1 cellular context compared by ENCODE assay signal in the genomic region with DNA sequence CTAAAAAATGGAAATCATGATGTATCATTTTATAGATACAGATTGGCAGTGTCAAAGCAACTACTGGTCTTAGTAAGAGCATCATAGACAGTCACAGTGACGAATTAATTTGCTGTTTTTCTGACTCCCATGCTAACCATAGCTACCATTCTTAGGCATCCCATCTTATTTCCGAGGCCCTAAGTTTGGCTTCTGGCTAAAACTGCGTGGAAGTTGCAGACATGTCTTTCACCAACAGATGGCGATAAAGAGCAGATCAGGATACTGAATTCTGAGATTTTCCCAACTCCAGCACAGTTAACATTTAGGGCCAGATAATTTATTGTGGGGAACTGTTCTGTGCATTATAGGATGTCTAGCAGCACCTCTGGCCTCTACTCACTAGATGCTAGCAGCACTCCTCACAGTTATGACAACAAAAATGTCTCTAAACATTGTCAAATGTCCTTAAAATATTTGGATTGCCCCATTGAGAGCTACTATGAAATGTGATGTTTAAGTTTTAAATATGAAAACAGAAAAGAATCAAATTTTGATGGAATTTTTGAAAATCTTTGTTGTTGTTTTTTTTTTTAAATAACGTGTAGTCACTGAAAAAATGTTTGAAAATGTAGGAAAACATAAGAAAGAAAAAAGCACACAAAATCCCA.
TF ChIP-seq lines count a peak whose summit lies in the region.

No MANE protein-coding gene starts in this region.

TF ChIP-seq in HCT116, 20 proteins besides CTCF, POLR2A, EP300 and RAD21 (continued from another document):
- TF ChIP-seq, protein P1, sequence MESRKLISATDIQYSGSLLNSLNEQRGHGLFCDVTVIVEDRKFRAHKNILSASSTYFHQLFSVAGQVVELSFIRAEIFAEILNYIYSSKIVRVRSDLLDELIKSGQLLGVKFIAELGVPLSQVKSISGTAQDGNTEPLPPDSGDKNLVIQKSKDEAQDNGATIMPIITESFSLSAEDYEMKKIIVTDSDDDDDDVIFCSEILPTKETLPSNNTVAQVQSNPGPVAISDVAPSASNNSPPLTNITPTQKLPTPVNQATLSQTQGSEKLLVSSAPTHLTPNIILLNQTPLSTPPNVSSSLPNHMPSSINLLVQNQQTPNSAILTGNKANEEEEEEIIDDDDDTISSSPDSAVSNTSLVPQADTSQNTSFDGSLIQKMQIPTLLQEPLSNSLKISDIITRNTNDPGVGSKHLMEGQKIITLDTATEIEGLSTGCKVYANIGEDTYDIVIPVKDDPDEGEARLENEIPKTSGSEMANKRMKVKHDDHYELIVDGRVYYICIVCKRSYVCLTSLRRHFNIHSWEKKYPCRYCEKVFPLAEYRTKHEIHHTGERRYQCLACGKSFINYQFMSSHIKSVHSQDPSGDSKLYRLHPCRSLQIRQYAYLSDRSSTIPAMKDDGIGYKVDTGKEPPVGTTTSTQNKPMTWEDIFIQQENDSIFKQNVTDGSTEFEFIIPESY (IDR thresholded peaks at IDR 0.05; ENCODE audit: extremely low read depth, insufficient replicate concordance, low read length), result no peak
- no peak for TF ChIP-seq CBX3 (IDR thresholded peaks at IDR 0.05; ENCODE audit: low read depth)
- TF ChIP-seq SIN3A (IDR thresholded peaks at IDR 0.05; ENCODE audit: low read depth), result no peak
- TF ChIP-seq SP1 (IDR thresholded peaks at IDR 0.05; ENCODE audit: low read depth), result no peak
- no peak for TF ChIP-seq FOSL1 (IDR thresholded peaks at IDR 0.05; ENCODE audit: low read depth)
- no peak for TF ChIP-seq CEBPB (IDR thresholded peaks at IDR 0.05; ENCODE audit: low read depth)
- no peak for TF ChIP-seq YY1 (IDR thresholded peaks at IDR 0.05; ENCODE audit: extremely low read depth, insufficient replicate concordance, low read depth, low read length)
- TF ChIP-seq ELF1 (IDR thresholded peaks at IDR 0.05; ENCODE audit: borderline replicate concordance, low read depth), result no peak
